ENCODE assay signal across 9 cellular contexts in the genomic region with DNA sequence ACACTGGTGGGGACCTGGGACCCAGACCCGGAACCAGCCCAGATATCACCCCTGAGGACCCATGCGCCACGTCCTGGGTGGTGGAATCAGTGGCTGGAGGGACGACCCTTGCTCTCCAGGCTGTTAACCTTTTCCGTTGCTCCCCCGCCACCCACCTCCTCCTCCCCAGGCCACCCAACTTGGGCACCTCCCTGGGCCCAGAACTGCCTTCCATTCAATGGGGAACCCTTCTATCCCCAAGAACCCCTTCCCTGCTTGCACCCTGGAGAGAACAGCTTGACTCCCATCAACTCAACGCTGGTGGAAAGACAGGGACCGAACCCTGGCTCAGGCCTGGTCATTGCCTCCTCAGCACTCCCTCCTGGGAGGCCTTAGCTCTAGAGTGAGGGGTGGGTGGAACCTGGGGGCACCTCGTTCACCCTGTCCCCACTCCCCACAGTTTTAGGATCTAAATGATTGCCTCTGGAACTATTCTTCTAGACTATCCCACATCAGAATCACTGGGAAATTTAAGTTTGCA. TPM values are rescaled to one million over a fixed set of nuclear protein-coding genes. Genes with fewer than 3 reads are reported as not detected.
DNase-seq lines count a peak whose midpoint lies in the region; ATAC-seq and TF ChIP-seq lines count a peak whose summit lies in the region.
"Had no signal": no experiment of that assay in that cellular context is flagged by ENCODE, and none has a peak within 500 bp of the region (broad histone marks: within the 10 kb centered on the region; RNA-seq: fewer than 3 reads in every experiment).

No MANE protein-coding gene starts in this region.

- no peaks in the 10 kb centered on the region for H3K9me3 Mint-ChIP-seq in activated CD4-positive, alpha-beta T cell treated with anti-CD3 and anti-CD28 coated beads, Interleukin-2, amount 10 ng/mL, durations not matched to agents 7 days and 5 days

- no peaks in the 10 kb centered on the region for H3K9me3 ChIP-seq in adipocyte (ENCODE audit: control insufficient read depth, low read length)
- no peaks in the 10 kb centered on the region for H3K9me3 ChIP-seq in liver (ENCODE audit: control insufficient read depth in 4 of 4, low read length in 3 of 4)
- H3K9me3 ChIP-seq in thyroid gland, result no peaks in the 10 kb centered on the region

- intact Hi-C loops in thyroid gland (cut with DNase I), result loop anchor here (10.0 kb wide), 1 partner anchor 65 kb away; no protein-coding TSS in a partner anchor

- no peaks in the 10 kb centered on the region for H3K27me3 ChIP-seq in adipocyte (replicated peaks; ENCODE audit: control insufficient read depth, insufficient read depth, low read length)
- no peaks in the 10 kb centered on the region for H3K27me3 ChIP-seq in liver (ENCODE audit: control insufficient read depth in 4 of 4, insufficient read depth in 4 of 4, low read length in 3 of 4)
- H3K27me3 ChIP-seq in thyroid gland, result no peaks in the 10 kb centered on the region

- H3K27me3 Mint-ChIP-seq in activated CD4-positive, alpha-beta T cell treated with anti-CD3 and anti-CD28 coated beads, Interleukin-2, amount 10 ng/mL, durations not matched to agents 7 days and 5 days, result no peaks in the 10 kb centered on the region

- no peak for TF ChIP-seq CTCF in liver (IDR thresholded peaks at IDR 0.05; ENCODE audit: low read depth, low read length, missing input control)
- no peak for TF ChIP-seq CTCF in thyroid gland (IDR thresholded peaks at IDR 0.05)

- no peak for TF ChIP-seq POLR2A in thyroid gland (IDR thresholded peaks at IDR 0.05)

- peak overlapping the region; percentile 85 for H3K27ac Mint-ChIP-seq in activated CD4-positive, alpha-beta T cell treated with anti-CD3 and anti-CD28 coated beads, Interleukin-2, amount 10 ng/mL, durations not matched to agents 7 days and 5 days

- H3K4me1 ChIP-seq in adipocyte (ENCODE audit: control insufficient read depth, insufficient read depth, low read length) (peaks cover 8% of the 10 kb centered on the region), liver (ENCODE audit: control insufficient read depth in 4 of 4, insufficient read depth in 4 of 4, low read length in 3 of 4) (peaks cover 6 to 22% (median 20%) of the 10 kb centered on the region in 4 donors), thyroid gland (peaks cover 14 to 24% of the 10 kb centered on the region in 2 donors)

- peaks cover 27% of the 10 kb centered on the region for H3K36me3 Mint-ChIP-seq in activated CD4-positive, alpha-beta T cell treated with anti-CD3 and anti-CD28 coated beads, Interleukin-2, amount 10 ng/mL, durations not matched to agents 7 days and 5 days (ENCODE audit: low read depth)

- CTCF ChIA-PET in activated CD4-positive, alpha-beta T cell treated with anti-CD3 and anti-CD28 coated beads, Interleukin-2, amount 10 ng/mL, durations not matched to agents 7 days and 5 days (lab: Charles Lee), result interaction anchor here (0.7 to 11.0 kb wide), 16 partner anchors 9 to 112 kb away, joined by 3 to 72 read pairs (median 8); a partner anchor contains a TSS

- peaks cover 73% of the 10 kb centered on the region for H3K4me1 Mint-ChIP-seq in activated CD4-positive, alpha-beta T cell treated with anti-CD3 and anti-CD28 coated beads, Interleukin-2, amount 10 ng/mL, durations not matched to agents 7 days and 5 days

- H3K4me3 ChIP-seq in adipocyte (ENCODE audit: low read length), result peak overlapping the region; percentile 86
- peak overlapping the region; percentile 2 to 89 (median 21) for H3K4me3 ChIP-seq in liver (ENCODE audit: low read depth in 1 of 3, low read length in 3 of 3)
- peak overlapping the region in 2 of 3 donors; percentile 9 to 59 for H3K4me3 ChIP-seq in thyroid gland (replicated peaks in 1 of 3)

- peak overlapping the region; percentile 93 for H3K9ac ChIP-seq in adipocyte (ENCODE audit: low read length)
- peak overlapping the region in 1 of 2 donors; percentile 23 for H3K9ac ChIP-seq in liver (ENCODE audit: low read depth in 1 of 2, low read length in 2 of 2)

- no peak for ATAC-seq in HG03457 (IDR thresholded peaks at IDR 0.05; ENCODE audit: unreplicated experiment)

- DNase-seq in activated CD4-positive, alpha-beta T cell treated with anti-CD3 and anti-CD28 coated beads, Interleukin-2, amount 10 ng/mL, durations not matched to agents 7 days and 5 days, result no peak
- no peak for DNase-seq in activated CD4-positive, alpha-beta T cell treated with anti-CD3 and anti-CD28 coated beads, Interleukin-2, amount 50 U/mL, for 1 hour
- DNase-seq in adipocyte (ENCODE audit: low read depth) (no peak), thyroid gland (no peak), NCI-H2227 (lab: John Stamatoyannopoulos, UW; ENCODE audit: unreplicated experiment) (no peak), NAMALWA (ENCODE audit: low spot score) (no peak)

- no peaks in the 10 kb centered on the region for H3K36me3 ChIP-seq in adipocyte (ENCODE audit: control insufficient read depth, insufficient read depth, low read length, severe bottlenecking)
- H3K36me3 ChIP-seq in liver (ENCODE audit: control insufficient read depth in 4 of 4, insufficient read depth in 3 of 4, low read depth in 1 of 4, low read length in 3 of 4), result no peaks in the 10 kb centered on the region
- H3K36me3 ChIP-seq in thyroid gland, result no peaks in the 10 kb centered on the region

- H3K27ac ChIP-seq in liver (ENCODE audit: low read depth in 1 of 2, low read length in 2 of 2), result peak overlapping the region; percentile 85 to 89
- H3K27ac ChIP-seq in thyroid gland, result peak overlapping the region; percentile 74 to 88 (median 75)

- 46% methylated on average over 9 of the region's 9 CpGs for WGBS in liver
- 59 to 62% methylated on average over 9 of the region's 9 CpGs for WGBS in thyroid gland, 2 donors

- H3K4me3 Mint-ChIP-seq in activated CD4-positive, alpha-beta T cell treated with anti-CD3 and anti-CD28 coated beads, Interleukin-2, amount 10 ng/mL, durations not matched to agents 7 days and 5 days, result peak overlapping the region; percentile 93

- POLR2A ChIA-PET in activated CD4-positive, alpha-beta T cell treated with anti-CD3 and anti-CD28 coated beads, Interleukin-2, amount 10 ng/mL, durations not matched to agents 7 days and 5 days (lab: Charles Lee), result interaction anchor here (0.6 to 2.3 kb wide), 2 partner anchors 70 to 144 kb away, joined by 5 to 11 read pairs; no protein-coding TSS in a partner anchor

- TF ChIP-seq RAD21 in liver (IDR thresholded peaks at IDR 0.05), result no peak

TF ChIP-seq in liver, 16 proteins besides CTCF, POLR2A, EP300 and RAD21:
- TF ChIP-seq, protein P1, sequence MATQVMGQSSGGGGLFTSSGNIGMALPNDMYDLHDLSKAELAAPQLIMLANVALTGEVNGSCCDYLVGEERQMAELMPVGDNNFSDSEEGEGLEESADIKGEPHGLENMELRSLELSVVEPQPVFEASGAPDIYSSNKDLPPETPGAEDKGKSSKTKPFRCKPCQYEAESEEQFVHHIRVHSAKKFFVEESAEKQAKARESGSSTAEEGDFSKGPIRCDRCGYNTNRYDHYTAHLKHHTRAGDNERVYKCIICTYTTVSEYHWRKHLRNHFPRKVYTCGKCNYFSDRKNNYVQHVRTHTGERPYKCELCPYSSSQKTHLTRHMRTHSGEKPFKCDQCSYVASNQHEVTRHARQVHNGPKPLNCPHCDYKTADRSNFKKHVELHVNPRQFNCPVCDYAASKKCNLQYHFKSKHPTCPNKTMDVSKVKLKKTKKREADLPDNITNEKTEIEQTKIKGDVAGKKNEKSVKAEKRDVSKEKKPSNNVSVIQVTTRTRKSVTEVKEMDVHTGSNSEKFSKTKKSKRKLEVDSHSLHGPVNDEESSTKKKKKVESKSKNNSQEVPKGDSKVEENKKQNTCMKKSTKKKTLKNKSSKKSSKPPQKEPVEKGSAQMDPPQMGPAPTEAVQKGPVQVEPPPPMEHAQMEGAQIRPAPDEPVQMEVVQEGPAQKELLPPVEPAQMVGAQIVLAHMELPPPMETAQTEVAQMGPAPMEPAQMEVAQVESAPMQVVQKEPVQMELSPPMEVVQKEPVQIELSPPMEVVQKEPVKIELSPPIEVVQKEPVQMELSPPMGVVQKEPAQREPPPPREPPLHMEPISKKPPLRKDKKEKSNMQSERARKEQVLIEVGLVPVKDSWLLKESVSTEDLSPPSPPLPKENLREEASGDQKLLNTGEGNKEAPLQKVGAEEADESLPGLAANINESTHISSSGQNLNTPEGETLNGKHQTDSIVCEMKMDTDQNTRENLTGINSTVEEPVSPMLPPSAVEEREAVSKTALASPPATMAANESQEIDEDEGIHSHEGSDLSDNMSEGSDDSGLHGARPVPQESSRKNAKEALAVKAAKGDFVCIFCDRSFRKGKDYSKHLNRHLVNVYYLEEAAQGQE (IDR thresholded peaks at IDR 0.05), result no peak
- no peak for TF ChIP-seq SP1 (IDR thresholded peaks at IDR 0.05)
- peak; percentile 4 for TF ChIP-seq NR2F2 (IDR thresholded peaks at IDR 0.05)
- TF ChIP-seq FOXA2 (IDR thresholded peaks at IDR 0.05), result no peak

RNA-seq across cellular contexts. Expression of a gene that starts 5.7 kb away (rescaled TPM):
- 1,000 to 10,000 TPM; 2,973 to 3,212 TPM for total RNA-seq in activated CD4-positive, alpha-beta T cell treated with anti-CD3 and anti-CD28 coated beads, Interleukin-2, amount 10 ng/mL, durations not matched to agents 7 days and 5 days
- total RNA-seq in liver (100 to 1,000 TPM in 1 of 2 donors, 1 to 10 TPM in 1; 8.6 to 328 TPM), thyroid gland (10 to 100 TPM; 24.0 to 53.6 (median 28.9) TPM)
- 100 to 1,000 TPM in 1 of 2 donors, 10 to 100 TPM in 1; 93.4 to 300 TPM for polyA plus RNA-seq in liver

RNA-seq across cellular contexts. Expression of a gene that starts 13.4 kb away (rescaled TPM):
- total RNA-seq in activated CD4-positive, alpha-beta T cell treated with anti-CD3 and anti-CD28 coated beads, Interleukin-2, amount 10 ng/mL, durations not matched to agents 7 days and 5 days, result 10 to 100 TPM; 18.1 to 19.8 TPM
- total RNA-seq in liver (1 to 10 TPM in 1 of 2 donors, under 1 TPM in 1; 0.47 to 2.7 TPM), thyroid gland (1 to 10 TPM in 1 of 4 donors, under 1 TPM in 3; 0.49 to 1.6 (median 0.70) TPM)
- polyA plus RNA-seq in liver, result 1 to 10 TPM in 1 of 2 donors, under 1 TPM in 1; 0.57 to 1.3 TPM

RNA-seq across cellular contexts. Expression of a gene that starts 23.0 kb away (rescaled TPM):
- total RNA-seq in activated CD4-positive, alpha-beta T cell treated with anti-CD3 and anti-CD28 coated beads, Interleukin-2, amount 10 ng/mL, durations not matched to agents 7 days and 5 days, result under 1 TPM; 0.20 to 0.23 TPM
- under 1 TPM in 1 of 2 donors, not detected in 1; 0.59 TPM for total RNA-seq in liver
- under 1 TPM; 0.15 to 0.33 TPM for polyA plus RNA-seq in liver
- total RNA-seq in thyroid gland, result 10 to 100 TPM in 3 of 4 donors, 1 to 10 TPM in 1; 7.3 to 17.8 (median 14.6) TPM
- total RNA-seq: M059J had no signal

RNA-seq across cellular contexts. Expression of a gene that starts 35.9 kb away (rescaled TPM):
- 10 to 100 TPM; 49.5 to 58.4 TPM for total RNA-seq in activated CD4-positive, alpha-beta T cell treated with anti-CD3 and anti-CD28 coated beads, Interleukin-2, amount 10 ng/mL, durations not matched to agents 7 days and 5 days
- total RNA-seq in liver (10 to 100 TPM; 12.6 to 14.8 TPM), thyroid gland (10 to 100 TPM; 16.5 to 19.1 (median 17.6) TPM)
- 10 to 100 TPM; 10.8 TPM for polyA plus RNA-seq in liver

RNA-seq across cellular contexts. Expression of a gene that starts 36.0 kb away (rescaled TPM):
- total RNA-seq in activated CD4-positive, alpha-beta T cell treated with anti-CD3 and anti-CD28 coated beads, Interleukin-2, amount 10 ng/mL, durations not matched to agents 7 days and 5 days, result 10 to 100 TPM; 38.3 to 44.1 TPM
- total RNA-seq in liver (1 to 10 TPM; 1.4 to 2.2 TPM), thyroid gland (10 to 100 TPM; 10.1 to 51.7 (median 29.7) TPM)
- 10 to 100 TPM; 16.3 to 17.6 TPM for polyA plus RNA-seq in liver

Comparison
In these comparisons a context has a peak if more than half of its experiments do, and no peak if none do; other contexts are left out.
1. H3K4me3 ChIP-seq: peak in every context shown above with its lines; median percentile 86 in adipocyte; 34 in thyroid gland; 21 in liver.
2. RNA of a gene that starts 5.7 kb away (total RNA-seq): 2,973 to 3,212 TPM in activated CD4-positive, alpha-beta T cell treated with anti-CD3 and anti-CD28 coated beads, Interleukin-2, amount 10 ng/mL, durations not matched to agents 7 days and 5 days; 8.6 to 328 TPM in liver and 24.0 to 53.6 TPM in thyroid gland; every median in the first group is over 4 times any median in the second.
3. RNA of a gene that starts 13.4 kb away (total RNA-seq): 18.1 to 19.8 TPM in activated CD4-positive, alpha-beta T cell treated with anti-CD3 and anti-CD28 coated beads, Interleukin-2, amount 10 ng/mL, durations not matched to agents 7 days and 5 days; 0.47 to 2.7 TPM in liver and 0.49 to 1.6 TPM in thyroid gland; every median in the first group is over 4 times any median in the second.
4. RNA of a gene that starts 23.0 kb away (total RNA-seq): 7.3 to 17.8 TPM in thyroid gland; 0.59 TPM in liver and 0.20 to 0.23 TPM in activated CD4-positive, alpha-beta T cell treated with anti-CD3 and anti-CD28 coated beads, Interleukin-2, amount 10 ng/mL, durations not matched to agents 7 days and 5 days; every median in the first group is over 4 times any median in the second.